Comparison of ENCODE assay signal across 8 cellular contexts in the genomic region with DNA sequence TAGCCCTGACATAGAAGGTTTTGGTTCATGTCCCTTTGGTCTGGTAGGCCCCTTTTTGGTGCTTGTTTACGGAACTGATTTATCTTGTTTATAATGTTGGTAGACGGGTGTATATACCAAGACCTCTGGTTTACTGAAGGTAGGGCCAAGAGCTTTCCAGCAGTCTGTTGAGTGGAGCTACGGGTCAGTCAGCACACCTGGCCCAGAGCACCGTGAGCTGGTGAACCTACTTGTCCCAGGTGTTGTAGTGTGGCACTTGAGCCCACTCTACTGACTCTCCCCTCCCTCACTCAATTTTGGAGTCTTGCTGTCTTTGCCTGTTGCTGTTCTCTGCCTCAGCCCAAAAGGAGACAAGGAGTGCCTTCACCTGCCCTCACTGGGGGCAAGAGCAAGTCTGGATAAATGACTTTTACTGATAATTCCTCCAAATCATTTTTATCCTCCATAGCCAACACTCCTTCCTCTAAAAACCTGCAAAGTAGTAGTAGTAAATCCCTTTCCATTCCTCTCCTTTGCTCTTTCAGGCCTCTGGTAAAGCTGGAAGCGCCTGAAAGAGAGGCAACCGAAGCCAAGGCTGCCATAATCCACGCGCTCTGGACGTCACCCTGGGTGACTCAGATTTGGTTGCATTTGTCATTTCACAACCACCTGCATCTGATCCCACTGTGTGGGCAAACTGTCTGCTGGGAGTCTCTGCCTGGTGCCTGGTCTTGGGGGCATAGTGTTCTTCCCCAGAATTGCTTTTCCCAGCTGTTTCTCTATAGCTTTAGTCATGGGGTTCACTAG. TPM values are rescaled to one million over a fixed set of nuclear protein-coding genes. Genes with fewer than 3 reads are reported as not detected.
DNase-seq lines count a peak whose midpoint lies in the region; ATAC-seq and TF ChIP-seq lines count a peak whose summit lies in the region.

No MANE protein-coding gene starts in this region.

- H3K4me1 ChIP-seq in vagina, result peaks cover 34% of the 10 kb centered on the region

- TF ChIP-seq CTCF in vagina (IDR thresholded peaks at IDR 0.05) (no peak), endothelial cell (IDR thresholded peaks at IDR 0.05; ENCODE audit: unreplicated experiment) (no peak)

- peak overlapping the region; percentile 27 for H3K27ac Mint-ChIP-seq in activated T-helper 1 cell treated with anti-CD3 and anti-CD28 coated beads, Interleukin-12 subunit alpha, Interleukin-12 subunit beta, Interleukin-2, Interleukin-4 antibody, amounts not matched to agents 30 ng/mL and 10 ng/mL and 1 ng/mL, durations not matched to agents 14 hours and 24 hours and 36 hours
- H3K27ac Mint-ChIP-seq in endothelial cell (ENCODE audit: unreplicated experiment), result no peak overlapping the region

- H3K4me3 ChIP-seq in vagina, result no peak overlapping the region

- peak; percentile 66 for DNase-seq in stimulated activated CD4-positive, alpha-beta T cell treated with anti-CD3 and anti-CD28 coated beads, Interleukin-15, amount 100 ng/mL, for 24 hours
- no peak for DNase-seq in stimulated activated CD4-positive, alpha-beta T cell treated with anti-CD3 and anti-CD28 coated beads, Interleukin-4, amount 100 ng/mL, for 1 hour
- no peak for DNase-seq in activated T-helper 1 cell treated with anti-CD3 and anti-CD28 coated beads, Interleukin-12 subunit alpha, Interleukin-12 subunit beta, Interleukin-2, Interleukin-4 antibody, amounts not matched to agents 30 ng/mL and 10 ng/mL and 1 ng/mL, durations not matched to agents 14 hours and 24 hours and 36 hours (ENCODE audit: low spot score)
- DNase-seq in left lobe of liver (ENCODE audit: low spot score) (peak; percentile 89), vagina (ENCODE audit: extremely low spot score in 2 of 2) (no peak), SW 1271 (lab: John Stamatoyannopoulos, UW) (no peak), endothelial cell (ENCODE audit: low spot score) (no peak), NCI-H524 treated with DMSO at 0.1 percent for 48 hours (lab: John Stamatoyannopoulos, UW) (no peak)

- H3K27ac ChIP-seq in vagina, result peak overlapping the region; percentile 46

- H3K9me3 ChIP-seq in vagina, result no peaks in the 10 kb centered on the region

- peaks cover 15% of the 10 kb centered on the region for H3K36me3 Mint-ChIP-seq in activated T-helper 1 cell treated with anti-CD3 and anti-CD28 coated beads, Interleukin-12 subunit alpha, Interleukin-12 subunit beta, Interleukin-2, Interleukin-4 antibody, amounts not matched to agents 30 ng/mL and 10 ng/mL and 1 ng/mL, durations not matched to agents 14 hours and 24 hours and 36 hours (ENCODE audit: low read depth)
- H3K36me3 Mint-ChIP-seq in endothelial cell (ENCODE audit: low read depth, unreplicated experiment), result peaks cover 9% of the 10 kb centered on the region

- no peaks in the 10 kb centered on the region for H3K9me3 Mint-ChIP-seq in activated T-helper 1 cell treated with anti-CD3 and anti-CD28 coated beads, Interleukin-12 subunit alpha, Interleukin-12 subunit beta, Interleukin-2, Interleukin-4 antibody, amounts not matched to agents 30 ng/mL and 10 ng/mL and 1 ng/mL, durations not matched to agents 14 hours and 24 hours and 36 hours
- no peaks in the 10 kb centered on the region for H3K9me3 Mint-ChIP-seq in endothelial cell (ENCODE audit: unreplicated experiment)

- ATAC-seq in left lobe of liver, result peak; percentile 83

- no peak for TF ChIP-seq POLR2A in vagina (IDR thresholded peaks at IDR 0.05)

- H3K4me1 Mint-ChIP-seq in activated T-helper 1 cell treated with anti-CD3 and anti-CD28 coated beads, Interleukin-12 subunit alpha, Interleukin-12 subunit beta, Interleukin-2, Interleukin-4 antibody, amounts not matched to agents 30 ng/mL and 10 ng/mL and 1 ng/mL, durations not matched to agents 14 hours and 24 hours and 36 hours (ENCODE audit: low read depth), result peaks cover 58% of the 10 kb centered on the region
- H3K4me1 Mint-ChIP-seq in endothelial cell (ENCODE audit: unreplicated experiment), result peaks cover 16% of the 10 kb centered on the region

- H3K27me3 Mint-ChIP-seq in activated T-helper 1 cell treated with anti-CD3 and anti-CD28 coated beads, Interleukin-12 subunit alpha, Interleukin-12 subunit beta, Interleukin-2, Interleukin-4 antibody, amounts not matched to agents 30 ng/mL and 10 ng/mL and 1 ng/mL, durations not matched to agents 14 hours and 24 hours and 36 hours (ENCODE audit: insufficient read depth), result no peaks in the 10 kb centered on the region
- peaks cover 11% of the 10 kb centered on the region for H3K27me3 Mint-ChIP-seq in endothelial cell (ENCODE audit: unreplicated experiment)

- peak overlapping the region; percentile 32 for H3K4me3 Mint-ChIP-seq in activated T-helper 1 cell treated with anti-CD3 and anti-CD28 coated beads, Interleukin-12 subunit alpha, Interleukin-12 subunit beta, Interleukin-2, Interleukin-4 antibody, amounts not matched to agents 30 ng/mL and 10 ng/mL and 1 ng/mL, durations not matched to agents 14 hours and 24 hours and 36 hours
- H3K4me3 Mint-ChIP-seq in endothelial cell (ENCODE audit: unreplicated experiment), result no peak overlapping the region

- intact Hi-C loops in activated T-helper 1 cell treated with anti-CD3 and anti-CD28 coated beads, Interleukin-12 subunit alpha, Interleukin-12 subunit beta, Interleukin-2, Interleukin-4 antibody, amounts not matched to agents 30 ng/mL and 10 ng/mL and 1 ng/mL, durations not matched to agents 14 hours and 24 hours and 36 hours (cut with micrococcal nuclease), result loop anchor here (10.0 kb wide), 1 partner anchor 335 kb away; no protein-coding TSS in a partner anchor
- intact Hi-C loops in vagina (cut with DNase I), result no loop called here

- no peaks in the 10 kb centered on the region for H3K27me3 ChIP-seq in vagina

- H3K36me3 ChIP-seq in vagina, result no peaks in the 10 kb centered on the region

RNA-seq across cellular contexts. Expression of a gene that starts 22.2 kb away (rescaled TPM):
- 12.3 and 12.7 TPM in 2 replicates for total RNA-seq in activated T-helper 1 cell treated with anti-CD3 and anti-CD28 coated beads, Interleukin-12 subunit alpha, Interleukin-12 subunit beta, Interleukin-2, Interleukin-4 antibody, amounts not matched to agents 30 ng/mL and 10 ng/mL and 1 ng/mL, durations not matched to agents 14 hours and 24 hours and 36 hours
- 43.3 TPM for total RNA-seq in left lobe of liver
- total RNA-seq in vagina, result 57.2 TPM
- 57.6 TPM for total RNA-seq in endothelial cell (ENCODE audit: unreplicated experiment)

Comparison
In these comparisons a context has a peak if more than half of its experiments do, and no peak if none do; other contexts are left out.
1. DNase-seq: peak in stimulated activated CD4-positive, alpha-beta T cell treated with anti-CD3 and anti-CD28 coated beads, Interleukin-15, amount 100 ng/mL, for 24 hours (single experiment) and left lobe of liver (single experiment); none in stimulated activated CD4-positive, alpha-beta T cell treated with anti-CD3 and anti-CD28 coated beads, Interleukin-4, amount 100 ng/mL, for 1 hour (single experiment), activated T-helper 1 cell treated with anti-CD3 and anti-CD28 coated beads, Interleukin-12 subunit alpha, Interleukin-12 subunit beta, Interleukin-2, Interleukin-4 antibody, amounts not matched to agents 30 ng/mL and 10 ng/mL and 1 ng/mL, durations not matched to agents 14 hours and 24 hours and 36 hours (single experiment), vagina (0 of 2), SW 1271 (0 of 2), endothelial cell (single experiment) and NCI-H524 treated with DMSO at 0.1 percent for 48 hours (single experiment).